9 cellular contexts compared by ENCODE assay signal in genomic region chr6:137095651-137096238, GRCh38. TPM values are rescaled to one million over a fixed set of nuclear protein-coding genes. Genes with fewer than 3 reads are reported as not detected.
DNase-seq lines count a peak whose midpoint lies in the region; ATAC-seq, FAIRE-seq and TF ChIP-seq lines count a peak whose summit lies in the region.
"Had no signal": no experiment of that assay in that cellular context is flagged by ENCODE, and none has a peak within 500 bp of the region (broad histone marks: within the 10 kb centered on the region; RNA-seq: fewer than 3 reads in every experiment).

No MANE protein-coding gene starts in this region.

- BruUV-seq in K562 (replicated peaks; lab: Mats Ljungman, UMichigan): no TSS peak

- H3K4ac ChIP-seq in H9 (ENCODE audit: low read depth, low read length): no peak overlapping the region

- H3K9me3 ChIP-seq in K562 (replicated peaks; ENCODE audit: control insufficient read depth, insufficient read depth, low read depth, low read length) (no peaks in the 10 kb centered on the region), H9 (ENCODE audit: control insufficient read depth, low read depth, low read length) (no peaks in the 10 kb centered on the region)

- H3K79me1 ChIP-seq in H9 (ENCODE audit: insufficient read depth, low read depth, low read length, poor library complexity, severe bottlenecking): no peaks in the 10 kb centered on the region

- H2AFZ ChIP-seq in K562 (ENCODE audit: low read depth, low read length) (no peak overlapping the region), H9 (ENCODE audit: low read length) (no peak overlapping the region)

- no peaks in the 10 kb centered on the region for H3K23me2 ChIP-seq in H9 (ENCODE audit: insufficient read length, low read depth, low read length, poor library complexity, severe bottlenecking)

- H3K14ac ChIP-seq in H9 (ENCODE audit: insufficient read depth, low read length): no peak overlapping the region

- no peak for TF ChIP-seq RAD21 in K562 (CRISPR knock-in tag; conservative IDR thresholded peaks at IDR 0.05 in 1 of 2, IDR thresholded peaks at IDR 0.05 in 1 of 2)

- H3K4me1 ChIP-seq in K562 (replicated peaks in 1 of 2; ENCODE audit: control insufficient read depth in 2 of 2, insufficient read depth in 2 of 2, low read length in 2 of 2) (no peaks in the 10 kb centered on the region), H9 (ENCODE audit: insufficient read depth, low read length) (no peaks in the 10 kb centered on the region)

- no peak for TF ChIP-seq POLR2A in K562 (conservative IDR thresholded peaks at IDR 0.05)

- H3K27ac Mint-ChIP-seq in H9: no peak overlapping the region

- H2BK20ac ChIP-seq in H9 (ENCODE audit: low read depth, low read length, poor library complexity, severe bottlenecking): no peak overlapping the region

- DNase-seq in K562 (ENCODE audit: extremely low read depth in 1 of 4, low spot score in 3 of 4) (no peak), NCI-H146 (lab: John Stamatoyannopoulos, UW) (no peak), G401 (ENCODE audit: low spot score) (no peak), DMS153 (lab: John Stamatoyannopoulos, UW) (no peak), H9 (no peak)

- H3K56ac ChIP-seq in H9 (ENCODE audit: insufficient read length, low read depth, low read length): no peak overlapping the region

- H3T11ph ChIP-seq in H9 (ENCODE audit: low read length): no peak overlapping the region

- H3K18ac ChIP-seq in H9 (ENCODE audit: insufficient read length, low read depth, low read length): no peak overlapping the region

- no peak overlapping the region for H3K4me3 ChIP-seq in K562

- no peak overlapping the region for H2BK12ac ChIP-seq in H9 (ENCODE audit: insufficient read length, low read depth, low read length)

- in situ Hi-C loops in K562 (cut with MboI) (no loop called here), G401 (cut with HindIII; ENCODE audit: low sequenced_read_pairs) (no loop called here)

- no peak overlapping the region for H4K8ac ChIP-seq in H9 (replicated peaks; ENCODE audit: insufficient read length, low read depth, low read length)

- H4K5ac ChIP-seq in H9 (ENCODE audit: insufficient read length, low read depth, low read length): no peak overlapping the region

- H3K9me1 ChIP-seq in K562 (ENCODE audit: control insufficient read depth, insufficient read depth, low read length): no peaks in the 10 kb centered on the region

- H3K36me3 ChIP-seq in K562 (ENCODE audit: control insufficient read depth, insufficient read depth, low read length): no peaks in the 10 kb centered on the region

- no peaks in the 10 kb centered on the region for H4K20me1 ChIP-seq in K562 (replicated peaks; ENCODE audit: control insufficient read depth, insufficient read depth, low read length)
- no peaks in the 10 kb centered on the region for H4K20me1 ChIP-seq in H9 (ENCODE audit: control insufficient read depth, insufficient read depth, insufficient read length)

- no peak for TF ChIP-seq EP300 in K562 (IDR thresholded peaks at IDR 0.05; ENCODE audit: low read length)

- no peak overlapping the region for H2BK15ac ChIP-seq in H9 (ENCODE audit: low read depth, low read length)

- H3K9ac ChIP-seq in K562 (ENCODE audit: insufficient read depth in 1 of 2, low read depth in 2 of 2, low read length in 2 of 2) (no peak overlapping the region), H9 (ENCODE audit: extremely low read depth, insufficient read length, low read length) (no peak overlapping the region)

- no peak overlapping the region for H2BK5ac ChIP-seq in H9 (ENCODE audit: insufficient read length, low read length)

- no peak overlapping the region for H4K91ac ChIP-seq in H9 (ENCODE audit: insufficient read length, low read depth, low read length)

- H3K27me3 Mint-ChIP-seq in H9 (ENCODE audit: low read depth): peaks cover 1% of the 10 kb centered on the region; the same call in 1 of the 2 replicates

- H2AK5ac ChIP-seq in H9 (ENCODE audit: insufficient read length, low read length): no peak overlapping the region

- no peak overlapping the region for H3K23ac ChIP-seq in H9 (ENCODE audit: insufficient read length, low read depth, low read length)

- no peak overlapping the region for H3K4me3 Mint-ChIP-seq in H9

- CTCF ChIA-PET in K562 (lab: Yijun Ruan, JAX; ENCODE audit: low intra/inter-chr PET ratio): interaction anchor here (1.0 to 3.4 kb wide), 3 partner anchors 9 to 545 kb away, joined by 3 to 23 read pairs (median 23); no protein-coding TSS in a partner anchor

- H3K27me3 ChIP-seq in K562 (ENCODE audit: control insufficient read depth in 2 of 2, insufficient read depth in 2 of 2, low read length in 2 of 2) (0 out of 5 replicates have a peak, but pooled peaks cover 0 to 4% of the 10 kb centered on the region in 2 experiments), H9 (ENCODE audit: insufficient read depth, low read length) (no peaks in the 10 kb centered on the region; the same call in 1 of the 2 replicates)

- ATAC-seq in GM18499 (IDR thresholded peaks at IDR 0.05; ENCODE audit: insufficient read depth, unreplicated experiment) (peak; percentile 61), GM19468 (IDR thresholded peaks at IDR 0.05; ENCODE audit: extremely low read depth, unreplicated experiment) (peak; percentile 62), HG03342 (IDR thresholded peaks at IDR 0.05; ENCODE audit: unreplicated experiment) (peak; percentile 74), K562 (no peak)

- no peak overlapping the region for H2BK120ac ChIP-seq in H9 (ENCODE audit: low read depth, low read length, poor library complexity, severe bottlenecking)

- TF ChIP-seq CTCF in K562 (IDR thresholded peaks at IDR 0.05 in 2 of 3, conservative IDR thresholded peaks at IDR 0.05 in 1 of 3; ENCODE audit: insufficient read depth in 2 of 3, low read depth in 1 of 3, low read length in 3 of 3) (no peak), H9 (conservative IDR thresholded peaks at IDR 0.05) (no peak)

- intact Hi-C loops in K562 (cut with micrococcal nuclease): loop anchor here (2.0 kb wide), 1 partner anchor 545 kb away; no protein-coding TSS in a partner anchor

- FAIRE-seq in K562 (lab: Jason Lieb, UNC): no peak

- H3K36me3 Mint-ChIP-seq in H9 (ENCODE audit: insufficient read depth in 1 of 3, low read depth in 3 of 3): no peaks in the 10 kb centered on the region; a peak in 1 of 7 replicates

- no peaks in the 10 kb centered on the region for H3K79me2 ChIP-seq in K562 (ENCODE audit: control insufficient read depth, insufficient read depth, low read length)
- H3K79me2 ChIP-seq in H9 (ENCODE audit: insufficient read depth, low read length): no peaks in the 10 kb centered on the region

- H3K4me2 ChIP-seq in K562 (ENCODE audit: insufficient read depth, low read length): no peak overlapping the region
- no peak overlapping the region for H3K4me2 ChIP-seq in H9 (ENCODE audit: insufficient read depth, insufficient read length, low read length)

- 0 out of 5 replicates have a peak, but pooled peaks cover 0 to 3% of the 10 kb centered on the region in 2 experiments for H3K9me3 Mint-ChIP-seq in H9

- H3K4me1 Mint-ChIP-seq in H9: peaks cover 18% of the 10 kb centered on the region in 2 experiments

- H3K27ac ChIP-seq in K562 (ENCODE audit: extremely low read depth, low read depth, low read length) (no peak overlapping the region), H9 (ENCODE audit: insufficient read length, low read depth, low read length) (no peak overlapping the region)

- POLR2A ChIA-PET in K562 (lab: Yijun Ruan, JAX): no interaction called here

TF ChIP-seq in K562, 482 proteins besides CTCF, POLR2A, EP300 and RAD21 (continues in another document):
- TF ChIP-seq HMBOX1 (IDR thresholded peaks at IDR 0.05): peak; percentile 68; the same call in 1 of the 2 replicates
- peak in 1 of 3 experiments; percentile 5 for TF ChIP-seq YY1 (IDR thresholded peaks at IDR 0.05; ENCODE audit: borderline replicate concordance in 1 of 3, control insufficient read depth in 1 of 3, extremely low read depth in 1 of 3, insufficient read depth in 3 of 3, insufficient read length in 1 of 3, insufficient replicate concordance in 2 of 3, low read depth in 1 of 3, low read length in 2 of 3)
- TF ChIP-seq PKNOX1 (IDR thresholded peaks at IDR 0.05): peak; percentile 31; the same call in 1 of the 2 replicates

RNA-seq across cellular contexts. Expression of gene IL20RA, which starts 51.0 kb away (rescaled TPM):
- not detected in 2 replicates for total RNA-seq in K562 (2011; cell fraction: chromatin; rRNA removed; ENCODE audit: low replicate concordance)
- not detected in 2 replicates for total RNA-seq in K562 (2011; cell fraction: nucleolus; rRNA removed)
- total RNA-seq in K562 (2011; cell fraction: nucleoplasm; rRNA removed): not detected in 2 replicates
- not detected in 2 replicates for total RNA-seq in K562 (2014; rRNA removed)
- total RNA-seq in K562 (2014; rRNA removed; fragmentation: Illumina TruSeq; extraction: Trizol): not detected in 2 replicates
- total RNA-seq in K562 (2015; rRNA removed; fragmentation: Illumina TruSeq; extraction: Trizol): not detected in 2 replicates
- not detected in 2 replicates for total RNA-seq in K562 (2021)
- polyA plus RNA-seq in K562 (2011; rRNA removed): not detected in 2 replicates
- polyA plus RNA-seq in K562 (2011; cell fraction: cytosol; rRNA removed): not detected in 2 replicates
- not detected in 2 replicates for polyA plus RNA-seq in K562 (2011; cell fraction: nucleus; rRNA removed)
- not detected in 2 replicates for polyA plus RNA-seq in K562 (2012)
- not detected in 2 replicates for polyA plus RNA-seq in K562 (2014; fragmentation: Illumina TruSeq; extraction: Trizol)
- polyA plus RNA-seq in K562 (2014; fragmentation: Nextera tagmentation; extraction: Ambion mirVana): not detected
- polyA plus RNA-seq in K562 (2014; rRNA removed): not detected in 2 replicates
- not detected in 2 replicates for polyA minus RNA-seq in K562 (2011; rRNA and poly(A)+ RNA removed)
- not detected in 2 replicates for polyA minus RNA-seq in K562 (2011; cell fraction: cytosol; rRNA and poly(A)+ RNA removed)
- polyA minus RNA-seq in K562 (2011; cell fraction: nucleus; rRNA and poly(A)+ RNA removed): not detected in 2 replicates
- not detected in 2 replicates for total RNA-seq in G401 (2014; rRNA removed; shearing (Covaris generic))
- 0.55 and 0.74 TPM in 2 replicates for total RNA-seq in H9 (2021)
- total RNA-seq: SK-MEL-5 had no signal
